Comparison of ENCODE assay signal across 20 cellular contexts in the genomic region with DNA sequence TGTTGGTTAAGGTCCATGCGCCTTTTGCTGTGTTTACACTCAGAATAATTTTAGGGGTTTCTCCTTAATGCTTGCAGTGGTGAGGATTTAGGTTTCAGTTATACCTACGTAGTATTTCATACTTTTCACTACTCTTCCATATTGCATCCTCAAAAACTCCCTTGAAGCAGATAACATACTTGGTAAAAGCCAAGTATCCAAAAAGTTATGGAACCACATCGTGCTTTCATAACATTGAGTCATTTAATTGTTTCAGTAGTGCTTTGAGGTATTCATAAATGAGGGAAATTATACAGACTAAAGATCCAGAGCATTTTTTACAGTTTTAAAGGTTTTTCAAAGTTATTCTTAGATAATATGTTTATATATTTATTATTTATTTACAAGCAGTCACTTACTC. TPM values are rescaled to one million over a fixed set of nuclear protein-coding genes. Genes with fewer than 3 reads are reported as not detected.
DNase-seq lines count a peak whose midpoint lies in the region; ATAC-seq and TF ChIP-seq lines count a peak whose summit lies in the region.
"Had no signal": no experiment of that assay in that cellular context is flagged by ENCODE, and none has a peak within 500 bp of the region (broad histone marks: within the 10 kb centered on the region; RNA-seq: fewer than 3 reads in every experiment).

No MANE protein-coding gene starts in this region.

- H2AFZ ChIP-seq in HCT116 (ENCODE audit: low read depth, low read length, poor library complexity, severe bottlenecking) (no peak overlapping the region), osteoblast (ENCODE audit: low read length) (no peak overlapping the region)
- H2AFZ ChIP-seq: hepatocyte had no signal

- H3K27me3 ChIP-seq in CD4-positive, alpha-beta memory T cell (ENCODE audit: insufficient read depth, low read length) = no peaks in the 10 kb centered on the region
- H3K27me3 ChIP-seq in HCT116 (ENCODE audit: insufficient read depth, low read length) (no peaks in the 10 kb centered on the region), osteoblast (ENCODE audit: insufficient read depth, low read length) (no peaks in the 10 kb centered on the region), uterus (no peaks in the 10 kb centered on the region), right atrium auricular region (no peaks in the 10 kb centered on the region)
- H3K27me3 ChIP-seq: foreskin keratinocyte, hepatocyte had no signal

- H3K4me1 ChIP-seq in CD4-positive, alpha-beta memory T cell (ENCODE audit: insufficient read depth, low read length) = peaks cover 52% of the 10 kb centered on the region
- H3K4me1 ChIP-seq in HCT116 (ENCODE audit: control insufficient read depth in 1 of 2, insufficient read depth in 2 of 2, low read length in 2 of 2) (peaks cover 68 to 85% of the 10 kb centered on the region in 2 experiments), osteoblast (ENCODE audit: insufficient read depth, low read length) (peaks cover 69% of the 10 kb centered on the region), uterus (peaks cover 2 to 3% of the 10 kb centered on the region in 2 donors), right atrium auricular region (peaks cover 0 to 28% of the 10 kb centered on the region in 2 donors)

- no peak for DNase-seq in CD4-positive, alpha-beta memory T cell
- no peak for DNase-seq in HCT116 (ENCODE audit: low read depth, low spot score)
- no peak for DNase-seq in activated T-helper 1 cell treated with anti-CD3 and anti-CD28 coated beads, Interleukin-12 subunit alpha, Interleukin-12 subunit beta, Interleukin-2, Interleukin-4 antibody, amounts not matched to agents 30 ng/mL and 10 ng/mL and 1 ng/mL, durations not matched to agents 14 hours and 24 hours and 36 hours (ENCODE audit: low spot score)
- DNase-seq in osteoblast (ENCODE audit: insufficient read length, low spot score, missing footprints) = no peak
- no peak for DNase-seq in uterus
- no peak for DNase-seq in right atrium auricular region (ENCODE audit: low spot score)
- no peak for DNase-seq in activated effector memory CD4-positive, alpha-beta T cell treated with Interleukin-2 at 50 U/mL for 16 hours
- DNase-seq: activated naive CD4-positive, alpha-beta T cell treated with anti-CD3 and anti-CD28 coated beads, Interleukin-2, amount 50 U/mL, for 16 hours; effector CD4-positive, alpha-beta T cell; foreskin keratinocyte; immature natural killer cell; midbrain; NCI-H1436; NCI-H510A had no signal

- H3K27me3 Mint-ChIP-seq in CD4-positive, alpha-beta memory T cell = peaks cover 0 to 4% of the 10 kb centered on the region in 2 donors
- no peaks in the 10 kb centered on the region for H3K27me3 Mint-ChIP-seq in activated T-helper 1 cell treated with anti-CD3 and anti-CD28 coated beads, Interleukin-12 subunit alpha, Interleukin-12 subunit beta, Interleukin-2, Interleukin-4 antibody, amounts not matched to agents 30 ng/mL and 10 ng/mL and 1 ng/mL, durations not matched to agents 14 hours and 24 hours and 36 hours (ENCODE audit: insufficient read depth)
- H3K27me3 Mint-ChIP-seq: activated CD4-positive, alpha-beta T cell treated with anti-CD3 and anti-CD28 coated beads, Interleukin-2, amount 10 ng/mL, durations not matched to agents 7 days and 5 days had no signal

- peak overlapping the region; percentile 99 for H3K27ac ChIP-seq in CD4-positive, alpha-beta memory T cell (ENCODE audit: low read depth, low read length)
- H3K27ac ChIP-seq in HCT116 (ENCODE audit: low read depth, low read length) = no peak overlapping the region
- peak overlapping the region; percentile 86 for H3K27ac ChIP-seq in osteoblast (ENCODE audit: low read depth, low read length)
- H3K27ac ChIP-seq in uterus = peak overlapping the region in 1 of 2 donors; percentile 98
- H3K27ac ChIP-seq in right atrium auricular region = no peak overlapping the region
- H3K27ac ChIP-seq: hepatocyte, RWPE1 had no signal

- no peaks in the 10 kb centered on the region for H4K20me1 ChIP-seq in HCT116 (ENCODE audit: insufficient read depth)
- H4K20me1 ChIP-seq in osteoblast (ENCODE audit: insufficient read depth, low read length) = no peaks in the 10 kb centered on the region

- peaks cover 0 to 3% (median 0%) of the 10 kb centered on the region in 8 donors for H3K9me3 Mint-ChIP-seq in CD4-positive, alpha-beta memory T cell
- H3K9me3 Mint-ChIP-seq in activated T-helper 1 cell treated with anti-CD3 and anti-CD28 coated beads, Interleukin-12 subunit alpha, Interleukin-12 subunit beta, Interleukin-2, Interleukin-4 antibody, amounts not matched to agents 30 ng/mL and 10 ng/mL and 1 ng/mL, durations not matched to agents 14 hours and 24 hours and 36 hours = no peaks in the 10 kb centered on the region
- H3K9me3 Mint-ChIP-seq: activated CD4-positive, alpha-beta T cell treated with anti-CD3 and anti-CD28 coated beads, Interleukin-2, amount 10 ng/mL, durations not matched to agents 7 days and 5 days; immature natural killer cell; nephron had no signal

- no peak for ATAC-seq in HCT116
- ATAC-seq: foreskin keratinocyte, left lobe of liver had no signal

- no peaks in the 10 kb centered on the region for H3K36me3 ChIP-seq in CD4-positive, alpha-beta memory T cell (ENCODE audit: insufficient read depth, low read length)
- H3K36me3 ChIP-seq in HCT116 (ENCODE audit: control insufficient read depth in 1 of 2, insufficient read depth in 2 of 2, low read length in 2 of 2) (no peaks in the 10 kb centered on the region), osteoblast (ENCODE audit: insufficient read depth, low read length) (no peaks in the 10 kb centered on the region), uterus (no peaks in the 10 kb centered on the region), right atrium auricular region (no peaks in the 10 kb centered on the region)

- peak overlapping the region; percentile 13; the same call in 1 of the 2 replicates for H3K9ac ChIP-seq in HCT116 (ENCODE audit: low read length)

- no peak for TF ChIP-seq RAD21 in HCT116 (IDR thresholded peaks at IDR 0.05; ENCODE audit: low read depth)

- H3K9me2 ChIP-seq in HCT116 (ENCODE audit: insufficient read depth) = no peaks in the 10 kb centered on the region

- peaks cover 0 to 17% of the 10 kb centered on the region in 2 donors for H3K36me3 Mint-ChIP-seq in CD4-positive, alpha-beta memory T cell
- peaks cover 23% of the 10 kb centered on the region for H3K36me3 Mint-ChIP-seq in activated T-helper 1 cell treated with anti-CD3 and anti-CD28 coated beads, Interleukin-12 subunit alpha, Interleukin-12 subunit beta, Interleukin-2, Interleukin-4 antibody, amounts not matched to agents 30 ng/mL and 10 ng/mL and 1 ng/mL, durations not matched to agents 14 hours and 24 hours and 36 hours (ENCODE audit: low read depth)

- no peak for TF ChIP-seq POLR2A in HCT116 (IDR thresholded peaks at IDR 0.05; ENCODE audit: borderline replicate concordance, extremely low read depth, insufficient read depth, insufficient read length)
- TF ChIP-seq POLR2A in uterus (IDR thresholded peaks at IDR 0.05) = no peak

- peak overlapping the region in 3 of 7 donors; percentile 48 to 97 (median 68) for H3K27ac Mint-ChIP-seq in CD4-positive, alpha-beta memory T cell
- peak overlapping the region; percentile 45 for H3K27ac Mint-ChIP-seq in activated T-helper 1 cell treated with anti-CD3 and anti-CD28 coated beads, Interleukin-12 subunit alpha, Interleukin-12 subunit beta, Interleukin-2, Interleukin-4 antibody, amounts not matched to agents 30 ng/mL and 10 ng/mL and 1 ng/mL, durations not matched to agents 14 hours and 24 hours and 36 hours
- H3K27ac Mint-ChIP-seq: nephron had no signal

- H3K4me2 ChIP-seq in HCT116 (ENCODE audit: low read length) (peak overlapping the region; percentile 61; the same call in 1 of the 2 replicates), osteoblast (ENCODE audit: insufficient read depth, low read length) (no peak overlapping the region)
- H3K4me2 ChIP-seq: hepatocyte had no signal

- no peak overlapping the region for H3K4me3 ChIP-seq in CD4-positive, alpha-beta memory T cell (ENCODE audit: low read length in 2 of 2)
- H3K4me3 ChIP-seq in HCT116 (replicated peaks in 1 of 2; ENCODE audit: low read depth in 1 of 2, low read length in 2 of 2) (no peak overlapping the region), osteoblast (ENCODE audit: insufficient read depth, low read length) (no peak overlapping the region), uterus (no peak overlapping the region), right atrium auricular region (no peak overlapping the region)
- H3K4me3 ChIP-seq: GM12878, hepatocyte had no signal

- H3K9me3 ChIP-seq in CD4-positive, alpha-beta memory T cell (ENCODE audit: control insufficient read depth in 1 of 2, low read length in 2 of 2) = no peaks in the 10 kb centered on the region
- H3K9me3 ChIP-seq in HCT116 (ENCODE audit: control insufficient read depth in 1 of 2, insufficient read depth in 1 of 2, low read depth in 1 of 2, low read length in 2 of 2) (no peaks in the 10 kb centered on the region), osteoblast (ENCODE audit: low read depth, low read length) (no peaks in the 10 kb centered on the region), uterus (no peaks in the 10 kb centered on the region), right atrium auricular region (no peaks in the 10 kb centered on the region)

- POLR2A ChIA-PET in CD4-positive, alpha-beta memory T cell (lab: Charles Lee; ENCODE audit: partially characterized antibody) = no interaction called here
- POLR2A ChIA-PET in HCT116 (lab: Charles Lee) = no interaction called here

- H3K4me1 Mint-ChIP-seq in CD4-positive, alpha-beta memory T cell = peaks cover 37 to 77% (median 55%) of the 10 kb centered on the region in 4 donors
- peaks cover 65% of the 10 kb centered on the region for H3K4me1 Mint-ChIP-seq in activated T-helper 1 cell treated with anti-CD3 and anti-CD28 coated beads, Interleukin-12 subunit alpha, Interleukin-12 subunit beta, Interleukin-2, Interleukin-4 antibody, amounts not matched to agents 30 ng/mL and 10 ng/mL and 1 ng/mL, durations not matched to agents 14 hours and 24 hours and 36 hours (ENCODE audit: low read depth)

- no peak for TF ChIP-seq CTCF in HCT116 (IDR thresholded peaks at IDR 0.05 in 2 of 3, conservative IDR thresholded peaks at IDR 0.05 in 1 of 3; ENCODE audit: borderline replicate concordance in 1 of 3, insufficient read depth in 1 of 3, low read depth in 2 of 3, low read length in 2 of 3)
- no peak for TF ChIP-seq CTCF in osteoblast (IDR thresholded peaks at IDR 0.05; ENCODE audit: extremely low read depth, low read depth, low read length)
- no peak for TF ChIP-seq CTCF in uterus (IDR thresholded peaks at IDR 0.05)
- no peak for TF ChIP-seq CTCF in right atrium auricular region (IDR thresholded peaks at IDR 0.05)

- RAD21 ChIA-PET in HCT116 (lab: Charles Lee; ENCODE audit: low non-redundant PET in 1 of 2, low total read pairs in 2 of 2, uncharacterized antibody in 2 of 2, unreplicated experiment in 2 of 2) = no interaction called here

- CTCF ChIA-PET in CD4-positive, alpha-beta memory T cell (lab: Charles Lee; ENCODE audit: partially characterized antibody) = interaction anchor here (0.9 to 6.0 kb wide), 8 partner anchors 12 to 445 kb away, joined by 3 to 107 read pairs (median 12); no protein-coding TSS in a partner anchor
- CTCF ChIA-PET in HCT116 (lab: Charles Lee) = interaction anchor here (1.0 to 2.5 kb wide), 2 partner anchors 76 to 321 kb away, joined by 3 to 13 read pairs; no protein-coding TSS in a partner anchor

- intact Hi-C loops in CD4-positive, alpha-beta memory T cell (cut with micrococcal nuclease) = no loop called here
- intact Hi-C loops in HCT116 (cut with micrococcal nuclease) = no loop called here
- intact Hi-C loops in activated T-helper 1 cell treated with anti-CD3 and anti-CD28 coated beads, Interleukin-12 subunit alpha, Interleukin-12 subunit beta, Interleukin-2, Interleukin-4 antibody, amounts not matched to agents 30 ng/mL and 10 ng/mL and 1 ng/mL, durations not matched to agents 14 hours and 24 hours and 36 hours (cut with micrococcal nuclease) = loop anchor here (5.0 to 10.0 kb wide), 2 partner anchors 353 to 990 kb away; no protein-coding TSS in a partner anchor
- intact Hi-C loops in uterus (cut with DNase I; ENCODE audit: low total_unique reads) = loop anchor here (10.0 kb wide), 1 partner anchor 250 kb away; no protein-coding TSS in a partner anchor

- H3K79me2 ChIP-seq in HCT116 (ENCODE audit: insufficient read depth, low read length) = no peaks in the 10 kb centered on the region
- H3K79me2 ChIP-seq in osteoblast (ENCODE audit: insufficient read depth, low read length) = peaks cover 3% of the 10 kb centered on the region
- H3K79me2 ChIP-seq: hepatocyte had no signal

- H3K4me3 Mint-ChIP-seq in CD4-positive, alpha-beta memory T cell = peak overlapping the region in 3 of 8 donors; percentile 7 to 57 (median 17)
- peak overlapping the region; percentile 61 for H3K4me3 Mint-ChIP-seq in activated T-helper 1 cell treated with anti-CD3 and anti-CD28 coated beads, Interleukin-12 subunit alpha, Interleukin-12 subunit beta, Interleukin-2, Interleukin-4 antibody, amounts not matched to agents 30 ng/mL and 10 ng/mL and 1 ng/mL, durations not matched to agents 14 hours and 24 hours and 36 hours
- H3K4me3 Mint-ChIP-seq: activated CD4-positive, alpha-beta T cell treated with anti-CD3 and anti-CD28 coated beads, Interleukin-2, amount 10 ng/mL, durations not matched to agents 7 days and 5 days had no signal

- no TSS peak for BruUV-seq in HCT116 (replicated peaks; lab: Mats Ljungman, UMichigan)

RNA-seq across cellular contexts. Expression of gene ATXN1, which starts 4.0 kb away (rescaled TPM):
- 10 to 100 TPM; 94.7 to 97.4 TPM for total RNA-seq in CD4-positive, alpha-beta memory T cell
- polyA plus RNA-seq in CD4-positive, alpha-beta memory T cell = 10 to 100 TPM; 10.5 to 19.1 TPM
- 21.0 TPM for total RNA-seq in HCT116 (2021; ENCODE audit: unreplicated experiment)
- polyA plus RNA-seq in HCT116 (2012) = 7.9 and 9.7 TPM in 2 replicates
- total RNA-seq in activated T-helper 1 cell treated with anti-CD3 and anti-CD28 coated beads, Interleukin-12 subunit alpha, Interleukin-12 subunit beta, Interleukin-2, Interleukin-4 antibody, amounts not matched to agents 30 ng/mL and 10 ng/mL and 1 ng/mL, durations not matched to agents 14 hours and 24 hours and 36 hours = 107 and 109 TPM in 2 replicates
- total RNA-seq in osteoblast = 44.2 and 48.5 TPM in 2 replicates
- total RNA-seq in uterus = 100 to 1,000 TPM in 1 of 4 donors, 10 to 100 TPM in 3; 21.0 to 102 (median 51.1) TPM
- total RNA-seq in right atrium auricular region = 10 to 100 TPM; 41.8 to 62.0 TPM

Comparison
In these comparisons a context has a peak if more than half of its experiments do, and no peak if none do; other contexts are left out.
1. H3K27ac ChIP-seq: peak in CD4-positive, alpha-beta memory T cell (single experiment) and osteoblast (single experiment); none in HCT116 (single experiment) and right atrium auricular region (0 of 2).
2. intact Hi-C loops: an anchor here in activated T-helper 1 cell treated with anti-CD3 and anti-CD28 coated beads, Interleukin-12 subunit alpha, Interleukin-12 subunit beta, Interleukin-2, Interleukin-4 antibody, amounts not matched to agents 30 ng/mL and 10 ng/mL and 1 ng/mL, durations not matched to agents 14 hours and 24 hours and 36 hours (5.0 to 10.0 kb wide) and uterus (10.0 kb wide); none called in CD4-positive, alpha-beta memory T cell and HCT116.